Comparison of ENCODE assay signal across 8 cellular contexts in the genomic region with DNA sequence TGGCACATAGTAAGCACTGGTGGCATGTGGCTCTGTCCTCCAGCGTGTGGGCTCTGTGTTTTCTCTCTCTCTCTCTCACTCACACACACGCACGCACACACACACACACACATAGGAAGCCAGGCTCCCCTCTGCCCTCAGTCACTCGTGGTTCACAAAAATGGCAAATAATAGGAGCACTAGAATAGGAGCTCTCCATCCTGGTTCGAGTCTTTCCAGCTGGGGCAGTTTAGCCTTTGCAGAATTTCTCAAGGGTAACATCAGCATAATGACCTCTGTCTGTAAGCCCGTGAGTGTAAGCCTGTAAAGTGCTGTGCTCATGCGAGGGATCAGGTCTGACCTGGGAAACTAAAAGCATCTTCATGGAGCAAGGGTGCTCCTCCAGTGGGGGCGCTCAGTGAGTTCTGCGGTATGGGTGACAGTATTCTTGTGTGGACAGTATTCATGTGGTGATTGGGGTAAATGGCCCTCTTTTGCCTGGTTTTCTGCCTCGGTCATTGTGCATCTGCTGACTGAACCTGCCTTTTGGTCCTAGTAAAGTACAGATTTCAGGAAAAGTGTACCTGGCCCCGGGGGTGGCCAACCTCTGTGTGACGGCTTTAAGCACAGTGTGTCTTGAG. TPM values are rescaled to one million over a fixed set of nuclear protein-coding genes. Genes with fewer than 3 reads are reported as not detected.
A peak's percentile ranks its signal among the peaks of the same experiment; 100 is the strongest.
DNase-seq lines count a peak whose midpoint lies in the region; ATAC-seq and TF ChIP-seq lines count a peak whose summit lies in the region.

No MANE protein-coding gene starts in this region.

- peaks cover 63 to 73% of the 10 kb centered on the region in 2 experiments for H3K4me1 ChIP-seq in HCT116 (ENCODE audit: control insufficient read depth in 1 of 2, insufficient read depth in 2 of 2, low read length in 2 of 2)
- H3K4me1 ChIP-seq in esophagus muscularis mucosa: peaks cover 70 to 76% (median 72%) of the 10 kb centered on the region in 4 donors

- peak overlapping the region; percentile 78 for H3K4me2 ChIP-seq in HCT116 (ENCODE audit: low read length)

- peak overlapping the region; percentile 88 for H3K9ac ChIP-seq in HCT116 (ENCODE audit: low read length)

- peak; percentile 24; the same call in 1 of the 2 replicates for ATAC-seq in HCT116
- no peak for ATAC-seq in HG02759 (IDR thresholded peaks at IDR 0.05; ENCODE audit: unreplicated experiment)

- peaks cover 41% of the 10 kb centered on the region for H3K79me2 ChIP-seq in HCT116 (ENCODE audit: insufficient read depth, low read length)

- peak overlapping the region; percentile 94 for H3K4me3 Mint-ChIP-seq in activated CD4-positive, alpha-beta T cell treated with anti-CD3 and anti-CD28 coated beads, Interleukin-2, amount 10 ng/mL, durations not matched to agents 7 days and 5 days
- peak overlapping the region; percentile 70 to 83 (median 82) for H3K4me3 Mint-ChIP-seq in nephron

- H3K36me3 Mint-ChIP-seq in activated CD4-positive, alpha-beta T cell treated with anti-CD3 and anti-CD28 coated beads, Interleukin-2, amount 10 ng/mL, durations not matched to agents 7 days and 5 days (ENCODE audit: low read depth): peaks cover 38% of the 10 kb centered on the region
- H3K36me3 Mint-ChIP-seq in nephron (ENCODE audit: low read depth): no peaks in the 10 kb centered on the region

- CTCF ChIA-PET in HCT116 (lab: Charles Lee): interaction anchor here (7.2 kb wide), 1 partner anchor 14 kb away, joined by 59 read pairs; no protein-coding TSS in a partner anchor
- CTCF ChIA-PET in activated CD4-positive, alpha-beta T cell treated with anti-CD3 and anti-CD28 coated beads, Interleukin-2, amount 10 ng/mL, durations not matched to agents 7 days and 5 days (lab: Charles Lee): interaction anchor here (0.7 to 3.0 kb wide), 3 partner anchors 14 to 41 kb away, joined by 3 to 10 read pairs (median 8); a partner anchor contains a TSS

- DNase-seq in ACHN: peak; percentile 48
- no peak for DNase-seq in HCT116 (ENCODE audit: low read depth, low spot score)
- DNase-seq in activated CD4-positive, alpha-beta T cell treated with anti-CD3 and anti-CD28 coated beads, Interleukin-2, amount 10 ng/mL, durations not matched to agents 7 days and 5 days: peak; percentile 60
- no peak for DNase-seq in esophagus muscularis mucosa (ENCODE audit: extremely low spot score)
- no peak for DNase-seq in NCI-H2029 treated with DMSO at 0.1 percent for 48 hours (lab: John Stamatoyannopoulos, UW)
- DNase-seq in cerebellum (ENCODE audit: low spot score): no peak

- no peaks in the 10 kb centered on the region for H3K27me3 Mint-ChIP-seq in activated CD4-positive, alpha-beta T cell treated with anti-CD3 and anti-CD28 coated beads, Interleukin-2, amount 10 ng/mL, durations not matched to agents 7 days and 5 days
- H3K27me3 Mint-ChIP-seq in nephron (ENCODE audit: low read depth): peaks cover 39% of the 10 kb centered on the region

- BruUV-seq in HCT116 (replicated peaks; lab: Mats Ljungman, UMichigan): TSS peak; percentile 37

- peak overlapping the region; percentile 48 to 80 for H3K4me3 ChIP-seq in HCT116 (replicated peaks in 1 of 2; ENCODE audit: low read depth in 1 of 2, low read length in 2 of 2)
- H3K4me3 ChIP-seq in esophagus muscularis mucosa: peak overlapping the region; percentile 86 to 92 (median 92)

- no peak for TF ChIP-seq EP300 in esophagus muscularis mucosa (IDR thresholded peaks at IDR 0.05)

- H3K36me3 ChIP-seq in HCT116 (ENCODE audit: control insufficient read depth in 1 of 2, insufficient read depth in 2 of 2, low read length in 2 of 2) (0 out of 4 replicates have a peak, but pooled peaks cover 0 to 3% of the 10 kb centered on the region in 2 experiments), esophagus muscularis mucosa (peaks cover 0 to 17% (median 9%) of the 10 kb centered on the region in 4 donors)

- peaks cover 61% of the 10 kb centered on the region for H3K4me1 Mint-ChIP-seq in activated CD4-positive, alpha-beta T cell treated with anti-CD3 and anti-CD28 coated beads, Interleukin-2, amount 10 ng/mL, durations not matched to agents 7 days and 5 days
- H3K4me1 Mint-ChIP-seq in nephron: peaks cover 40% of the 10 kb centered on the region

- peak overlapping the region; percentile 83 for H3K27ac Mint-ChIP-seq in activated CD4-positive, alpha-beta T cell treated with anti-CD3 and anti-CD28 coated beads, Interleukin-2, amount 10 ng/mL, durations not matched to agents 7 days and 5 days
- peak overlapping the region; percentile 10 to 21 (median 18) for H3K27ac Mint-ChIP-seq in nephron

- H3K9me2 ChIP-seq in HCT116 (ENCODE audit: insufficient read depth): no peaks in the 10 kb centered on the region

- H3K27me3 ChIP-seq in HCT116 (ENCODE audit: insufficient read depth, low read length) (0 out of 2 replicates have a peak, but pooled peaks cover 3% of the 10 kb centered on the region), esophagus muscularis mucosa (no peaks in the 10 kb centered on the region)

- RAD21 ChIA-PET in HCT116 (lab: Charles Lee; ENCODE audit: low non-redundant PET in 1 of 2, low total read pairs in 2 of 2, uncharacterized antibody in 2 of 2, unreplicated experiment in 2 of 2): interaction anchor here in 1 of 2 experiments (1.1 kb wide), 1 partner anchor 14 kb away, joined by 3 read pairs; no protein-coding TSS in a partner anchor

- H3K27ac ChIP-seq in HCT116 (ENCODE audit: low read depth, low read length) (peak overlapping the region; percentile 41), esophagus muscularis mucosa (replicated peaks in 1 of 4) (peak overlapping the region; percentile 97 to 99 (median 98))

- in situ Hi-C loops in ACHN (cut with HindIII; ENCODE audit: low pct_ligation_motif_present, low pct_unique_long_range_greater_than_20kb, low sequenced_read_pairs): no loop called here

- POLR2A ChIA-PET in HCT116 (lab: Charles Lee): interaction anchor here (0.6 to 4.1 kb wide), 6 partner anchors 7 to 217 kb away, joined by 3 to 34 read pairs (median 4); a partner anchor contains a TSS
- POLR2A ChIA-PET in activated CD4-positive, alpha-beta T cell treated with anti-CD3 and anti-CD28 coated beads, Interleukin-2, amount 10 ng/mL, durations not matched to agents 7 days and 5 days (lab: Charles Lee): interaction anchor here (0.7 kb wide), 1 partner anchor 23 kb away, joined by 3 read pairs; no protein-coding TSS in a partner anchor

- intact Hi-C loops in HCT116 (cut with micrococcal nuclease): loop anchor here (5.0 to 10.0 kb wide), 3 partner anchors 124 to 1921 kb away; a partner anchor contains a TSS
- intact Hi-C loops in esophagus muscularis mucosa (cut with DNase I): no loop called here

- 28% methylated on average over 12 of the region's 12 CpGs for WGBS in esophagus muscularis mucosa

- peak overlapping the region; percentile 29 for H2AFZ ChIP-seq in HCT116 (ENCODE audit: low read depth, low read length, poor library complexity, severe bottlenecking)

- TF ChIP-seq RAD21 in HCT116 (IDR thresholded peaks at IDR 0.05; ENCODE audit: low read depth): no peak

- no peaks in the 10 kb centered on the region for H3K9me3 Mint-ChIP-seq in activated CD4-positive, alpha-beta T cell treated with anti-CD3 and anti-CD28 coated beads, Interleukin-2, amount 10 ng/mL, durations not matched to agents 7 days and 5 days
- H3K9me3 Mint-ChIP-seq in nephron: no peaks in the 10 kb centered on the region

- TF ChIP-seq CTCF in HCT116 (IDR thresholded peaks at IDR 0.05 in 2 of 3, conservative IDR thresholded peaks at IDR 0.05 in 1 of 3; ENCODE audit: borderline replicate concordance in 1 of 3, insufficient read depth in 1 of 3, low read depth in 2 of 3, low read length in 2 of 3) (peak in 2 of 3 experiments; percentile 43 to 46; a peak in 3 of 6 replicates), esophagus muscularis mucosa (IDR thresholded peaks at IDR 0.05) (no peak), nephron (IDR thresholded peaks at IDR 0.05; ENCODE audit: unreplicated experiment in 3 of 3) (no peak)

- TF ChIP-seq POLR2A in HCT116 (IDR thresholded peaks at IDR 0.05; ENCODE audit: borderline replicate concordance, extremely low read depth, insufficient read depth, insufficient read length) (no peak), esophagus muscularis mucosa (IDR thresholded peaks at IDR 0.05; ENCODE audit: low read depth) (no peak)

- H3K9me3 ChIP-seq in HCT116 (ENCODE audit: control insufficient read depth in 1 of 2, insufficient read depth in 1 of 2, low read depth in 1 of 2, low read length in 2 of 2): no peaks in the 10 kb centered on the region
- H3K9me3 ChIP-seq in esophagus muscularis mucosa: no peaks in the 10 kb centered on the region

- H4K20me1 ChIP-seq in HCT116 (ENCODE audit: insufficient read depth): no peaks in the 10 kb centered on the region

TF ChIP-seq in HCT116, 20 proteins besides CTCF, POLR2A, EP300 and RAD21:
- TF ChIP-seq YY1 (IDR thresholded peaks at IDR 0.05; ENCODE audit: extremely low read depth, insufficient replicate concordance, low read depth, low read length): no peak
- no peak for TF ChIP-seq SRF (IDR thresholded peaks at IDR 0.05; ENCODE audit: low read depth)
- no peak for TF ChIP-seq ZFX (IDR thresholded peaks at IDR 0.05)
- no peak for TF ChIP-seq ZNF274 (IDR thresholded peaks at IDR 0.05; ENCODE audit: low read depth, low read length)
- no peak for TF ChIP-seq ELF1 (IDR thresholded peaks at IDR 0.05; ENCODE audit: borderline replicate concordance, low read depth)
- no peak for TF ChIP-seq EGR1 (IDR thresholded peaks at IDR 0.05; ENCODE audit: low read depth)
- no peak for TF ChIP-seq CBX3 (IDR thresholded peaks at IDR 0.05; ENCODE audit: low read depth)
- no peak for TF ChIP-seq SIN3A (IDR thresholded peaks at IDR 0.05; ENCODE audit: low read depth)
- no peak for TF ChIP-seq CEBPB (IDR thresholded peaks at IDR 0.05; ENCODE audit: low read depth)
- no peak for TF ChIP-seq EZH2phosphoT487 (IDR thresholded peaks at IDR 0.05; ENCODE audit: borderline replicate concordance)

RNA-seq across cellular contexts. Expression of a gene that starts 0.8 kb away (rescaled TPM):
- total RNA-seq in HCT116 (2021; ENCODE audit: unreplicated experiment) (10.6 TPM), esophagus muscularis mucosa (10 to 100 TPM in 3 of 4 donors, 1 to 10 TPM in 1; 9.6 to 23.5 (median 11.7) TPM), cerebellum (0.64 TPM)
- polyA plus RNA-seq in HCT116 (2012): 12.3 and 13.1 TPM in 2 replicates
- total RNA-seq in activated CD4-positive, alpha-beta T cell treated with anti-CD3 and anti-CD28 coated beads, Interleukin-2, amount 10 ng/mL, durations not matched to agents 7 days and 5 days: 10 to 100 TPM; 16.8 to 21.9 TPM

RNA-seq across cellular contexts. Expression of a gene that starts 41.0 kb away (rescaled TPM):
- 50.3 TPM for total RNA-seq in HCT116 (2021; ENCODE audit: unreplicated experiment)
- 19.8 and 29.1 TPM in 2 replicates for polyA plus RNA-seq in HCT116 (2012)
- total RNA-seq in activated CD4-positive, alpha-beta T cell treated with anti-CD3 and anti-CD28 coated beads, Interleukin-2, amount 10 ng/mL, durations not matched to agents 7 days and 5 days: 10 to 100 TPM; 68.8 to 75.6 TPM
- total RNA-seq in esophagus muscularis mucosa: 100 to 1,000 TPM in 1 of 4 donors, 10 to 100 TPM in 3; 55.2 to 100 (median 78.3) TPM
- total RNA-seq in cerebellum: 75.5 TPM

Comparison
In these comparisons a context has a peak if more than half of its experiments do, and no peak if none do; other contexts are left out.
1. DNase-seq: peak in ACHN (single experiment) and activated CD4-positive, alpha-beta T cell treated with anti-CD3 and anti-CD28 coated beads, Interleukin-2, amount 10 ng/mL, durations not matched to agents 7 days and 5 days (single experiment); none in HCT116 (single experiment), esophagus muscularis mucosa (single experiment), NCI-H2029 treated with DMSO at 0.1 percent for 48 hours (single experiment) and cerebellum (single experiment).
2. CTCF ChIP-seq: peak in HCT116 (2 of 3); none in esophagus muscularis mucosa (0 of 3) and nephron (0 of 3).